In genomic region chr14:94773017-94773681, GRCh38 we compare ENCODE assay signal across 21 cellular contexts. TPM values are rescaled to one million over a fixed set of nuclear protein-coding genes. Genes with fewer than 3 reads are reported as not detected.
DNase-seq lines count a peak whose midpoint lies in the region; ATAC-seq lines count a peak whose summit lies in the region.
"Had no signal": no experiment of that assay in that cellular context is flagged by ENCODE, and none has a peak within 500 bp of the region (broad histone marks: within the 10 kb centered on the region; RNA-seq: fewer than 3 reads in every experiment).

No MANE protein-coding gene starts in this region.

- H3K9me3 ChIP-seq in T-helper 17 cell (ENCODE audit: control insufficient read depth, low read length, poor library complexity, severe bottlenecking) (no peaks in the 10 kb centered on the region), iPS-15b (ENCODE audit: control insufficient read depth, insufficient read depth, low read length) (no peaks in the 10 kb centered on the region), trophoblast cell (ENCODE audit: insufficient read depth, low read depth, low read length) (peaks cover 3% of the 10 kb centered on the region)
- H3K9me3 ChIP-seq: adrenal gland, gastroesophageal sphincter, HAP-1 had no signal

- no peak overlapping the region for H2BK12ac ChIP-seq in trophoblast cell (ENCODE audit: low read length)

- peaks cover 8% of the 10 kb centered on the region for H3K36me3 Mint-ChIP-seq in activated CD8-positive, alpha-beta memory T cell treated with anti-CD3 and anti-CD28 coated beads, Interleukin-2, amount 10 ng/mL, durations not matched to agents 7 days and 5 days
- H3K36me3 Mint-ChIP-seq in T-helper 17 cell (ENCODE audit: low read depth) = peaks cover 5% of the 10 kb centered on the region

- no peaks in the 10 kb centered on the region for H3K79me2 ChIP-seq in trophoblast cell (ENCODE audit: control insufficient read depth, insufficient read depth, low read length, poor library complexity)
- H3K79me2 ChIP-seq: parathyroid adenoma had no signal

- no peak overlapping the region for H2AFZ ChIP-seq in trophoblast cell (ENCODE audit: insufficient read depth, low read length, poor library complexity)
- H2AFZ ChIP-seq: parathyroid adenoma had no signal

- H4K8ac ChIP-seq in trophoblast cell (ENCODE audit: low read depth, low read length) = no peak overlapping the region

- no peak overlapping the region for H2AK5ac ChIP-seq in trophoblast cell (ENCODE audit: low read length)

- CTCF ChIA-PET in activated CD8-positive, alpha-beta memory T cell treated with anti-CD3 and anti-CD28 coated beads, Interleukin-2, amount 10 ng/mL, durations not matched to agents 7 days and 5 days (lab: Charles Lee) = no interaction called here

- H3K4me1 Mint-ChIP-seq in activated CD8-positive, alpha-beta memory T cell treated with anti-CD3 and anti-CD28 coated beads, Interleukin-2, amount 10 ng/mL, durations not matched to agents 7 days and 5 days = peaks cover 15% of the 10 kb centered on the region
- peaks cover 20% of the 10 kb centered on the region for H3K4me1 Mint-ChIP-seq in T-helper 17 cell

- peaks cover 94% of the 10 kb centered on the region for H3K27me3 ChIP-seq in iPS-15b (ENCODE audit: control insufficient read depth, insufficient read depth, low read length)
- H3K27me3 ChIP-seq in trophoblast cell (ENCODE audit: insufficient read depth, low read length) = peaks cover 76% of the 10 kb centered on the region

- H3K27ac ChIP-seq in trophoblast cell (ENCODE audit: low read depth, low read length) = no peak overlapping the region
- H3K27ac ChIP-seq: adrenal gland, epithelial cell of prostate, gastroesophageal sphincter, parathyroid adenoma had no signal

- peaks cover 92% of the 10 kb centered on the region for H3K27me3 Mint-ChIP-seq in activated CD8-positive, alpha-beta memory T cell treated with anti-CD3 and anti-CD28 coated beads, Interleukin-2, amount 10 ng/mL, durations not matched to agents 7 days and 5 days
- H3K27me3 Mint-ChIP-seq in T-helper 17 cell = peaks cover 90% of the 10 kb centered on the region

- H3K79me1 ChIP-seq in trophoblast cell (ENCODE audit: low read length) = no peaks in the 10 kb centered on the region

- peak overlapping the region; percentile 33 for H3K4me2 ChIP-seq in trophoblast cell (ENCODE audit: low read length)

- no peak overlapping the region for H2BK120ac ChIP-seq in trophoblast cell (ENCODE audit: insufficient read depth, low read length, poor library complexity)

- H3K36me3 ChIP-seq in iPS-15b (ENCODE audit: control insufficient read depth, insufficient read depth, low read length) = no peaks in the 10 kb centered on the region
- H3K36me3 ChIP-seq in trophoblast cell (ENCODE audit: control insufficient read depth in 1 of 2, insufficient read depth in 2 of 2, low read length in 2 of 2) = no peaks in the 10 kb centered on the region
- H3K36me3 ChIP-seq: adrenal gland, gastroesophageal sphincter, HAP-1 had no signal

- H3K4me3 Mint-ChIP-seq in activated CD8-positive, alpha-beta memory T cell treated with anti-CD3 and anti-CD28 coated beads, Interleukin-2, amount 10 ng/mL, durations not matched to agents 7 days and 5 days = no peak overlapping the region
- H3K4me3 Mint-ChIP-seq in T-helper 17 cell = peak overlapping the region; percentile 33

- ATAC-seq in activated CD8-positive, alpha-beta memory T cell treated with anti-CD3 and anti-CD28 coated beads, Interleukin-2, amount 10 ng/mL, durations not matched to agents 7 days and 5 days = no peak
- no peak for ATAC-seq in T-helper 17 cell
- no peak for ATAC-seq in GM21619 (IDR thresholded peaks at IDR 0.05; ENCODE audit: unreplicated experiment)
- ATAC-seq in HG03135 (IDR thresholded peaks at IDR 0.05; ENCODE audit: unreplicated experiment) = no peak
- ATAC-seq: gastroesophageal sphincter, GM12878 had no signal

- WGBS in trophoblast cell (ENCODE audit: extremely low coverage, insufficient coverage, insufficient read length) = no CpG with 5 or more reads among the region's 47 CpGs

- H3K4me3 ChIP-seq in iPS-15b (ENCODE audit: low read depth, low read length) = peak overlapping the region; percentile 33
- H3K4me3 ChIP-seq in trophoblast cell (ENCODE audit: low read depth, low read length) = no peak overlapping the region
- H3K4me3 ChIP-seq: adrenal gland, gastroesophageal sphincter, GM12878, HAP-1 had no signal

- no peak overlapping the region for H4K12ac ChIP-seq in trophoblast cell (ENCODE audit: low read depth, low read length)

- H3K23ac ChIP-seq in trophoblast cell (ENCODE audit: low read length) = no peak overlapping the region

- no peak overlapping the region for H3K4ac ChIP-seq in trophoblast cell (ENCODE audit: low read depth, low read length)

- no peak overlapping the region for H3K18ac ChIP-seq in trophoblast cell (ENCODE audit: low read length)

- no peaks in the 10 kb centered on the region for H3K9me3 Mint-ChIP-seq in activated CD8-positive, alpha-beta memory T cell treated with anti-CD3 and anti-CD28 coated beads, Interleukin-2, amount 10 ng/mL, durations not matched to agents 7 days and 5 days (ENCODE audit: low read depth)

- no peak overlapping the region for H3K9ac ChIP-seq in iPS-15b (ENCODE audit: low read depth, low read length)
- H3K9ac ChIP-seq in trophoblast cell (ENCODE audit: low read length) = no peak overlapping the region
- H3K9ac ChIP-seq: parathyroid adenoma had no signal

- H4K91ac ChIP-seq in trophoblast cell (ENCODE audit: low read depth, low read length) = no peak overlapping the region

- H2BK5ac ChIP-seq in trophoblast cell (ENCODE audit: low read depth, low read length, poor library complexity) = no peak overlapping the region

- no peak overlapping the region for H3K14ac ChIP-seq in trophoblast cell (ENCODE audit: low read length)

- no peak for DNase-seq in activated CD8-positive, alpha-beta memory T cell treated with anti-CD3 and anti-CD28 coated beads, Interleukin-2, amount 10 ng/mL, durations not matched to agents 7 days and 5 days
- DNase-seq in activated CD8-positive, alpha-beta memory T cell treated with anti-CD3 and anti-CD28 coated beads for 24 hours = no peak
- DNase-seq in T-helper 17 cell = no peak
- DNase-seq in trophoblast cell = peak; percentile 34 to 40
- DNase-seq in stimulated activated CD4-positive, alpha-beta T cell treated with anti-CD3 and anti-CD28 coated beads, Interleukin-12 subunit alpha, Interleukin-12 subunit beta, amount 100 ng/mL, for 4 hours = no peak
- DNase-seq: activated T-cell treated with anti-CD3 and anti-CD28 coated beads, Interleukin-2, amount 50 U/mL, for 1 hour; adrenal gland; NCI-H187; NCI-H69; SW 1271 had no signal

- peak overlapping the region; percentile 69 for H3K27ac Mint-ChIP-seq in activated CD8-positive, alpha-beta memory T cell treated with anti-CD3 and anti-CD28 coated beads, Interleukin-2, amount 10 ng/mL, durations not matched to agents 7 days and 5 days
- H3K27ac Mint-ChIP-seq in T-helper 17 cell = peak overlapping the region; percentile 75

- H3K4me1 ChIP-seq in iPS-15b (ENCODE audit: control insufficient read depth, insufficient read depth, low read length) = peaks cover 24% of the 10 kb centered on the region
- peaks cover 9 to 14% of the 10 kb centered on the region in 2 experiments for H3K4me1 ChIP-seq in trophoblast cell (ENCODE audit: control insufficient read depth in 1 of 2, insufficient read depth in 2 of 2, low read length in 2 of 2)

RNA-seq across cellular contexts. Expression of gene GSC, which starts 3.2 kb away (rescaled TPM):
- total RNA-seq in activated CD8-positive, alpha-beta memory T cell treated with anti-CD3 and anti-CD28 coated beads, Interleukin-2, amount 10 ng/mL, durations not matched to agents 7 days and 5 days = under 1 TPM in 1 of 2 experiments, not detected in 1; 0.23 TPM
- under 1 TPM; 0.52 to 0.60 TPM for total RNA-seq in T-helper 17 cell
- not detected in 2 replicates for polyA plus RNA-seq in trophoblast cell (2013)
- total RNA-seq: G401, GM12878, MCF 10A had no signal
- polyA plus RNA-seq: GM12878, keratinocyte had no signal

Comparison
In these comparisons a context has a peak if more than half of its experiments do, and no peak if none do; other contexts are left out.
1. DNase-seq: peak in trophoblast cell (2 of 2); none in activated CD8-positive, alpha-beta memory T cell treated with anti-CD3 and anti-CD28 coated beads, Interleukin-2, amount 10 ng/mL, durations not matched to agents 7 days and 5 days (single experiment), activated CD8-positive, alpha-beta memory T cell treated with anti-CD3 and anti-CD28 coated beads for 24 hours (single experiment), T-helper 17 cell (0 of 3) and stimulated activated CD4-positive, alpha-beta T cell treated with anti-CD3 and anti-CD28 coated beads, Interleukin-12 subunit alpha, Interleukin-12 subunit beta, amount 100 ng/mL, for 4 hours (single experiment).